Comparison of ENCODE assay signal across 16 cellular contexts in the genomic region with DNA sequence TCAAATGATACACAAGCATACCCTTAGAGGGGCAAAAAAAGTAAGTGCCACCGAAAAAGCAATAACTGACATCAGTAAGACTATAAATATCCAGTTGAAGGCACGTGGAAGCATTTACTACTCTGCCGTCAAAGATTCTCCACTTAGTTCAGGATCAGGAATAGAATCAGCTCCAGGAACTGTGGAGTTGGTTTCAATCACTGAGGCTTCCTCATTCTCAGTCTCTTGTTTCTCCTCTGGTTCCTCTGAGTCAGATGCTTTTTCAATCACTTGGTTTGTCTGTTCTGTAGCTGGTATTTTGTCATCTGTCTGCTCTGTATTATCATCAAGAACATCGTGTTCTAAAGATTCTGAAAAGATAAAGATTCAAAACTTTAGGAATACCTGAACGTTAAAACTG.
DNase-seq lines count a peak whose midpoint lies in the region; ATAC-seq and TF ChIP-seq lines count a peak whose summit lies in the region.
"Had no signal": no experiment of that assay in that cellular context is flagged by ENCODE, and none has a peak within 500 bp of the region (broad histone marks: within the 10 kb centered on the region; RNA-seq: fewer than 3 reads in every experiment).

No MANE protein-coding gene starts in this region.

- H3K9me3 ChIP-seq in PC-3 (ENCODE audit: low read length) (no peaks in the 10 kb centered on the region), fibroblast of lung (ENCODE audit: control insufficient read depth, insufficient read depth, low read depth, low read length) (no peaks in the 10 kb centered on the region), trophoblast cell (ENCODE audit: insufficient read depth, low read depth, low read length) (no peaks in the 10 kb centered on the region), Caco-2 (no peaks in the 10 kb centered on the region)
- H3K9me3 ChIP-seq in effector memory CD4-positive, alpha-beta T cell (ENCODE audit: control insufficient read depth, low read length) = no peaks in the 10 kb centered on the region
- H3K9me3 ChIP-seq: esophagus squamous epithelium, transverse colon had no signal

- H3K9me2 ChIP-seq in PC-3 (replicated peaks; ENCODE audit: low read length) = no peaks in the 10 kb centered on the region

- peak; percentile 25; the same call in 1 of the 2 replicates for ATAC-seq in PC-3
- ATAC-seq: Panc1 had no signal

- H3K27me3 Mint-ChIP-seq in Calu3 (ENCODE audit: unreplicated experiment) = no peaks in the 10 kb centered on the region
- no peaks in the 10 kb centered on the region for H3K27me3 Mint-ChIP-seq in Caco-2 (ENCODE audit: insufficient read depth, unreplicated experiment)

- CTCF ChIA-PET in Calu3 (lab: Charles Lee) = no interaction called here
- CTCF ChIA-PET in PC-3 (lab: Charles Lee) = no interaction called here
- CTCF ChIA-PET in Caco-2 (lab: Charles Lee) = no interaction called here

- H2BK12ac ChIP-seq in trophoblast cell (ENCODE audit: low read length) = no peak overlapping the region

- no CpG with 5 or more reads among the region's 5 CpGs for WGBS in trophoblast cell (ENCODE audit: extremely low coverage, insufficient coverage, insufficient read length)

- H3K27ac ChIP-seq in PC-3 (ENCODE audit: low read length) (peak overlapping the region; percentile 51), fibroblast of lung (ENCODE audit: insufficient read depth, low read length) (no peak overlapping the region), trophoblast cell (ENCODE audit: low read depth, low read length) (peak overlapping the region; percentile 7)
- no peak overlapping the region for H3K27ac ChIP-seq in effector memory CD4-positive, alpha-beta T cell (ENCODE audit: insufficient read depth, low read length, poor library complexity, severe bottlenecking)
- H3K27ac ChIP-seq: coronary artery, transverse colon had no signal

- H3K4me1 Mint-ChIP-seq in Calu3 (ENCODE audit: low read depth, unreplicated experiment) (no peaks in the 10 kb centered on the region), Caco-2 (ENCODE audit: low read depth, unreplicated experiment) (no peaks in the 10 kb centered on the region)
- H3K4me1 Mint-ChIP-seq: CD14-positive monocyte had no signal

- H3K4me2 ChIP-seq in PC-3 (ENCODE audit: low read length) = peak overlapping the region; percentile 14; the same call in 1 of the 2 replicates
- H3K4me2 ChIP-seq in fibroblast of lung (ENCODE audit: extremely low read depth, insufficient read depth, low read length) = no peak overlapping the region
- H3K4me2 ChIP-seq in trophoblast cell (ENCODE audit: low read length) = no peak overlapping the region

- H3K9ac ChIP-seq in PC-3 (ENCODE audit: low read length) = no peak overlapping the region; the same call in 1 of the 2 replicates
- H3K9ac ChIP-seq in fibroblast of lung (ENCODE audit: insufficient read depth, low read length) = no peak overlapping the region
- no peak overlapping the region for H3K9ac ChIP-seq in trophoblast cell (ENCODE audit: low read length)

- H3K4me1 ChIP-seq in PC-3 (ENCODE audit: insufficient read depth, low read length) = peaks cover 19% of the 10 kb centered on the region
- peaks cover 2% of the 10 kb centered on the region for H3K4me1 ChIP-seq in fibroblast of lung (ENCODE audit: control insufficient read depth, extremely low read depth, insufficient read depth, low read length)
- peaks cover 0 to 3% of the 10 kb centered on the region in 2 experiments for H3K4me1 ChIP-seq in trophoblast cell (ENCODE audit: control insufficient read depth in 1 of 2, insufficient read depth in 2 of 2, low read length in 2 of 2)
- H3K4me1 ChIP-seq in Caco-2 = no peaks in the 10 kb centered on the region
- H3K4me1 ChIP-seq in effector memory CD4-positive, alpha-beta T cell (ENCODE audit: control insufficient read depth, insufficient read depth, low read length, poor library complexity, severe bottlenecking) = no peaks in the 10 kb centered on the region
- H3K4me1 ChIP-seq: esophagus squamous epithelium, transverse colon had no signal

- H3K27me3 ChIP-seq in PC-3 (ENCODE audit: low read length) (no peaks in the 10 kb centered on the region), fibroblast of lung (ENCODE audit: control insufficient read depth, insufficient read depth, low read length) (no peaks in the 10 kb centered on the region), trophoblast cell (ENCODE audit: insufficient read depth, low read length) (no peaks in the 10 kb centered on the region), Caco-2 (replicated peaks; ENCODE audit: control insufficient read depth, insufficient read depth, low read length) (no peaks in the 10 kb centered on the region)
- H3K27me3 ChIP-seq in effector memory CD4-positive, alpha-beta T cell (replicated peaks; ENCODE audit: control insufficient read depth, insufficient read depth, low read length, poor library complexity, severe bottlenecking) = no peaks in the 10 kb centered on the region
- H3K27me3 ChIP-seq: esophagus squamous epithelium, transverse colon had no signal

- DNase-seq in Calu3 = no peak
- no peak for DNase-seq in PC-3
- DNase-seq in fibroblast of lung (ENCODE audit: low read depth in 2 of 2) = peak; percentile 5 to 19
- DNase-seq in trophoblast cell = peak; percentile 37 to 87
- no peak for DNase-seq in stimulated activated CD4-positive, alpha-beta T cell treated with anti-CD3 and anti-CD28 coated beads, Interleukin-15, amount 100 ng/mL, for 24 hours
- DNase-seq in Caco-2 = no peak
- no peak for DNase-seq in effector memory CD4-positive, alpha-beta T cell
- DNase-seq in KG1 (lab: John Stamatoyannopoulos, UW) = no peak
- DNase-seq: EL, esophagus squamous epithelium, NCI-H1417, T-helper 2 cell, transverse colon had no signal

- H4K12ac ChIP-seq in trophoblast cell (ENCODE audit: low read depth, low read length) = no peak overlapping the region

- H3K18ac ChIP-seq in trophoblast cell (ENCODE audit: low read length) = no peak overlapping the region

- H4K20me1 ChIP-seq in PC-3 (ENCODE audit: low read length) = no peaks in the 10 kb centered on the region
- H4K20me1 ChIP-seq in fibroblast of lung (ENCODE audit: control insufficient read depth, extremely low read depth, insufficient read depth, low read length) = no peaks in the 10 kb centered on the region

- POLR2A ChIA-PET in PC-3 (lab: Charles Lee; ENCODE audit: unreplicated experiment) (no interaction called here), Caco-2 (lab: Charles Lee) (no interaction called here)

- H3K4me3 ChIP-seq in PC-3 (ENCODE audit: low read length) = no peak overlapping the region
- no peak overlapping the region for H3K4me3 ChIP-seq in fibroblast of lung (replicated peaks in 1 of 4; ENCODE audit: control extremely low read depth in 1 of 4, insufficient read depth in 1 of 4, low read depth in 3 of 4, low read length in 4 of 4)
- H3K4me3 ChIP-seq in trophoblast cell (ENCODE audit: low read depth, low read length) = no peak overlapping the region
- no peak overlapping the region for H3K4me3 ChIP-seq in Caco-2 (ENCODE audit: low read depth, low read length)
- no peak overlapping the region for H3K4me3 ChIP-seq in effector memory CD4-positive, alpha-beta T cell (ENCODE audit: insufficient read depth, low read depth, low read length, poor library complexity, severe bottlenecking)
- H3K4me3 ChIP-seq: coronary artery, esophagus squamous epithelium, transverse colon had no signal

- H2AFZ ChIP-seq in PC-3 (ENCODE audit: low read length) (no peak overlapping the region), fibroblast of lung (ENCODE audit: low read length) (no peak overlapping the region), trophoblast cell (ENCODE audit: insufficient read depth, low read length, poor library complexity) (no peak overlapping the region)

- intact Hi-C loops in Calu3 (cut with micrococcal nuclease; ENCODE audit: unreplicated experiment) (no loop called here), PC-3 (cut with micrococcal nuclease) (loop anchor here (5.0 kb wide), 1 partner anchor 37 kb away; no protein-coding TSS in a partner anchor), Caco-2 (cut with micrococcal nuclease; ENCODE audit: unreplicated experiment) (no loop called here)

- H3F3A ChIP-seq in PC-3 (ENCODE audit: low read length, unreplicated experiment) = no peaks in the 10 kb centered on the region

- H3K36me3 ChIP-seq in PC-3 (ENCODE audit: low read depth, low read length) = no peaks in the 10 kb centered on the region
- no peaks in the 10 kb centered on the region for H3K36me3 ChIP-seq in fibroblast of lung (ENCODE audit: control insufficient read depth, insufficient read depth, low read length)
- peaks cover 0 to 3% of the 10 kb centered on the region in 2 experiments for H3K36me3 ChIP-seq in trophoblast cell (ENCODE audit: control insufficient read depth in 1 of 2, insufficient read depth in 2 of 2, low read length in 2 of 2)
- no peaks in the 10 kb centered on the region for H3K36me3 ChIP-seq in Caco-2 (ENCODE audit: control insufficient read depth, insufficient read depth, low read length)
- peaks cover under 1% of the 10 kb centered on the region for H3K36me3 ChIP-seq in effector memory CD4-positive, alpha-beta T cell (ENCODE audit: control insufficient read depth, insufficient read depth, low read length)
- H3K36me3 ChIP-seq: transverse colon had no signal

- no peaks in the 10 kb centered on the region for H3K36me3 Mint-ChIP-seq in Calu3 (ENCODE audit: insufficient read depth, unreplicated experiment)
- H3K36me3 Mint-ChIP-seq in Caco-2 (ENCODE audit: insufficient read depth, unreplicated experiment) = no peaks in the 10 kb centered on the region

- TF ChIP-seq CTCF in Calu3 (IDR thresholded peaks at IDR 0.05; ENCODE audit: unreplicated experiment) (no peak), PC-3 (conservative IDR thresholded peaks at IDR 0.05; ENCODE audit: low read depth, low read length) (no peak), fibroblast of lung (conservative IDR thresholded peaks at IDR 0.05 in 1 of 2, IDR thresholded peaks at IDR 0.05 in 1 of 2; ENCODE audit: low read depth in 1 of 2, low read length in 2 of 2) (no peak), Caco-2 (IDR thresholded peaks at IDR 0.05; ENCODE audit: insufficient read depth in 1 of 2, low read depth in 1 of 2, low read length in 1 of 2, severe bottlenecking in 1 of 2, unreplicated experiment in 1 of 2) (no peak)

- no peak overlapping the region for H2AK5ac ChIP-seq in trophoblast cell (ENCODE audit: low read length)

- no peak overlapping the region for H3K4ac ChIP-seq in trophoblast cell (ENCODE audit: low read depth, low read length)

- no peaks in the 10 kb centered on the region for H3K79me2 ChIP-seq in PC-3 (ENCODE audit: low read length)
- H3K79me2 ChIP-seq in fibroblast of lung (ENCODE audit: control insufficient read depth, insufficient read depth, low read length) = no peaks in the 10 kb centered on the region
- no peaks in the 10 kb centered on the region for H3K79me2 ChIP-seq in trophoblast cell (ENCODE audit: control insufficient read depth, insufficient read depth, low read length, poor library complexity)

- no peak overlapping the region for H4K8ac ChIP-seq in trophoblast cell (ENCODE audit: low read depth, low read length)

- no peak overlapping the region for H4K91ac ChIP-seq in trophoblast cell (ENCODE audit: low read depth, low read length)

- no peak overlapping the region for H3K23ac ChIP-seq in trophoblast cell (ENCODE audit: low read length)

- no peak overlapping the region for H2BK5ac ChIP-seq in trophoblast cell (ENCODE audit: low read depth, low read length, poor library complexity)

- BruUV-seq in Calu3 (replicated peaks; lab: Mats Ljungman, UMichigan) (no TSS peak), PC-3 (replicated peaks; lab: Mats Ljungman, UMichigan) (TSS peak; percentile 44), Caco-2 (replicated peaks; lab: Mats Ljungman, UMichigan) (no TSS peak)

- H3K9me3 Mint-ChIP-seq in Calu3 (ENCODE audit: low read depth, unreplicated experiment) (no peaks in the 10 kb centered on the region), Caco-2 (ENCODE audit: unreplicated experiment) (no peaks in the 10 kb centered on the region)
- H3K9me3 Mint-ChIP-seq: CD14-positive monocyte had no signal

- no peak overlapping the region for H2BK120ac ChIP-seq in trophoblast cell (ENCODE audit: insufficient read depth, low read length, poor library complexity)

- no peak overlapping the region for H3K14ac ChIP-seq in trophoblast cell (ENCODE audit: low read length)

- no peak overlapping the region for H3K4me3 Mint-ChIP-seq in Calu3 (ENCODE audit: low read depth, unreplicated experiment)
- H3K4me3 Mint-ChIP-seq in Caco-2 (ENCODE audit: unreplicated experiment) = no peak overlapping the region
- H3K4me3 Mint-ChIP-seq: CD14-positive monocyte had no signal

- H3K27ac Mint-ChIP-seq in Calu3 (ENCODE audit: unreplicated experiment) = peak overlapping the region; percentile 50
- H3K27ac Mint-ChIP-seq in Caco-2 (ENCODE audit: unreplicated experiment) = no peak overlapping the region
- H3K27ac Mint-ChIP-seq: CD14-positive monocyte had no signal

- no peaks in the 10 kb centered on the region for H3K79me1 ChIP-seq in trophoblast cell (ENCODE audit: low read length)

Comparison
In these comparisons a context has a peak if more than half of its experiments do, and no peak if none do; other contexts are left out.
1. DNase-seq: peak in fibroblast of lung (2 of 2) and trophoblast cell (2 of 2); none in Calu3 (single experiment), PC-3 (single experiment), stimulated activated CD4-positive, alpha-beta T cell treated with anti-CD3 and anti-CD28 coated beads, Interleukin-15, amount 100 ng/mL, for 24 hours (single experiment), Caco-2 (0 of 2), effector memory CD4-positive, alpha-beta T cell (0 of 3) and KG1 (single experiment).
2. H3K27ac ChIP-seq: peak in PC-3 (single experiment) and trophoblast cell (single experiment); none in fibroblast of lung (single experiment) and effector memory CD4-positive, alpha-beta T cell (single experiment).